ENCODE assay signal across 7 cellular contexts in the genomic region with DNA sequence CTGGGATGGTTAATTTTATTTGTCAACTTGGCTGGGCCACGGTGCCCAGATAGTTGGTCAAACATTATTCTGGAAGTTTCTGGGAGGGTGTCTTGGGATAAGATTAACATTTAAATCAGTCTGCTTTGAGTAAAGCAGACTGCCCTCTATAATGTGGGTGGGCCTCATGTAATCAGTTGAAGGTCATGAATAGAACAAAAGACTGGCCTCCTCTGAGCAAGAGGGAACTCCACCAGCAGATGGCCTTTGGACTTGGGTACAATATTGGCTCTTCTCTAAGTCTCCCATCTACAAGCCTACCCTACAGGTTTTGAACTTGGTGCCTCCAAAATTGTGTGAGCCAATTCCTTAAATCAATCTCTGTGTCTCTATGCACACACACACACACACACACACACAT.
"Had no signal": no experiment of that assay in that cellular context is flagged by ENCODE, and none has a peak within 500 bp of the region (broad histone marks: within the 10 kb centered on the region; RNA-seq: fewer than 3 reads in every experiment).

No MANE protein-coding gene starts in this region.

- DNase-seq: IMR-90, KBM-7, KG1 had no signal

- H3K4me3 Mint-ChIP-seq: IgD-negative memory B cell had no signal

- H3K9me3 Mint-ChIP-seq: IgD-negative memory B cell had no signal

- H3K9ac ChIP-seq: KMS-11 had no signal

- H3K4me2 ChIP-seq: KMS-11 had no signal

- H3K36me3 Mint-ChIP-seq: IgD-negative memory B cell had no signal

- H3K4me1 Mint-ChIP-seq: IgD-negative memory B cell had no signal

- FAIRE-seq: HTR-8/SVneo had no signal

- H3K27ac Mint-ChIP-seq: IgD-negative memory B cell had no signal

- H3K27ac ChIP-seq: HL-60, KMS-11 had no signal
